In the genomic region with DNA sequence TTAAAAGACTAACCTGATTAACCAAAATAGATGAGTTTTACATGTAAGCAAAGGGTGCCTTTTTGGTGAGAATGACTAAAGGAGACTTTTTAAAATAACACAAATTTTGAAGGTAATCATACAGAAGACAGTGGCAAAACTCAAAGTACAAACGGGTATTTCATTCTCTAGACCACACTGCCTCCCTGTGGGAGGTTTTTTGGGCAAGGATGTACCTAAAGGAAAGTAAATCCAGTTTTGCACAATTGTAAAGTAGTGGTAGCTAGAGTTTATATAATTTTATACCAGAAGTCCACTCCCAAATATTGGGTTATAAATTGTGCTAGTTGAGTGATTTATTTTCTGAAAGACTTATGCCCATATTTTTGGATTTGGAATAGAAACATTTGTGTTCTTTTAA, we compare ENCODE assay signal across 8 cellular contexts.
DNase-seq lines count a peak whose midpoint lies in the region; ATAC-seq, FAIRE-seq and TF ChIP-seq lines count a peak whose summit lies in the region.

No MANE protein-coding gene starts in this region.

- no peaks in the 10 kb centered on the region for H3K36me3 Mint-ChIP-seq in nephron (ENCODE audit: low read depth)

- DNase-seq in D341Med (ENCODE audit: low spot score) (peak; percentile 36), LHCN-M2 (ENCODE audit: low read depth) (peak; percentile 40), T47D (ENCODE audit: low read depth in 1 of 2, low spot score in 1 of 2) (peak; percentile 4 to 48), SHP77 (lab: John Stamatoyannopoulos, UW) (no peak), HTR-8/SVneo (ENCODE audit: insufficient read length, low spot score) (no peak), NCI-H1092 treated with DMSO at 0.1 percent for 48 hours (lab: John Stamatoyannopoulos, UW) (no peak)

- no peak for ATAC-seq in HG03342 (IDR thresholded peaks at IDR 0.05; ENCODE audit: unreplicated experiment)

- FAIRE-seq in HTR-8/SVneo (lab: Jason Lieb, UNC) = no peak

- H3K4me1 Mint-ChIP-seq in nephron = peaks cover 5% of the 10 kb centered on the region

- peak; percentile 47 to 62 (median 61) for TF ChIP-seq CTCF in nephron (IDR thresholded peaks at IDR 0.05; ENCODE audit: unreplicated experiment in 3 of 3)

- peaks cover 3% of the 10 kb centered on the region for H3K27me3 Mint-ChIP-seq in nephron (ENCODE audit: low read depth)

- no peak overlapping the region for H3K27ac Mint-ChIP-seq in nephron

- H3K4me3 Mint-ChIP-seq in nephron = no peak overlapping the region

- H3K9me3 Mint-ChIP-seq in nephron = peaks cover 7% of the 10 kb centered on the region

- in situ Hi-C loops in T47D (cut with HindIII; ENCODE audit: low pct_unique_long_range_greater_than_20kb, low sequenced_read_pairs) = no loop called here

Comparison
In these comparisons a context has a peak if more than half of its experiments do, and no peak if none do; other contexts are left out.
1. DNase-seq: peak in D341Med (single experiment), LHCN-M2 (single experiment) and T47D (2 of 2); none in SHP77 (0 of 2), HTR-8/SVneo (single experiment) and NCI-H1092 treated with DMSO at 0.1 percent for 48 hours (single experiment).